ENCODE assay signal across 1 cellular context in genomic region chr3:138405486-138405885, GRCh38.
A peak's percentile ranks its signal among the peaks of the same experiment; 100 is the strongest.
TF ChIP-seq lines count a peak whose summit lies in the region.

No MANE protein-coding gene starts in this region.

TF ChIP-seq in K562, 482 proteins besides CTCF, POLR2A, EP300 and RAD21 (continued from another document):
- TF ChIP-seq ESRRA (IDR thresholded peaks at IDR 0.05; ENCODE audit: borderline replicate concordance, low read depth) = peak; percentile 39; the same call in 1 of the 2 replicates
